Comparison of ENCODE assay signal across 8 cellular contexts in the genomic region with DNA sequence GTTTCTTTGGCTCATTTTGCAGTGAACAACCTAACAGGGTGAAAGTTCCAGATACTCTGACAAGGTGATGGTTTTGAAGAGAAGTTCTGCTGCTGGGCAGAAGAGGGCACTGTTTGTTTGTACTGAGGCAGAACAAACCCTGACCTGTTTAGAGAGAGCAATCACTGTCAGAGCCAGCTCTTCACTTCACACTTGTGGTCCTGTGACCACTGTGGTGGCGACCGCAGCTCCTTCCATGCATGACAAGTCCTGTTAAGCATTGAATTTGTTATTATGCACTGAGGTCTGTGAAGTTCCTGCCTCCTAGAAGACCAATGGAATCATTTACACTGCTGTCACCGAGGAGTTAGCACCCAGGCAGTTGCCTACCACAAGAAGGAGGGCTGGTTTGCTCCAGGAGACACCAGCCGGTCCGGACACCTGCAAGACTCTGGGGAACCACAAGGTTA.
DNase-seq lines count a peak whose midpoint lies in the region; ATAC-seq and TF ChIP-seq lines count a peak whose summit lies in the region.

No MANE protein-coding gene starts in this region.

- in situ Hi-C loops in IMR-90 (cut with MboI; ENCODE audit: low sequenced_read_pairs), result no loop called here

- no peak overlapping the region for H2BK15ac ChIP-seq in IMR-90 (ENCODE audit: low read depth, low read length)

- H4K5ac ChIP-seq in IMR-90 (ENCODE audit: low read depth, low read length), result no peak overlapping the region

- H3K4me3 Mint-ChIP-seq in type B pancreatic cell, result no peak overlapping the region

- no peaks in the 10 kb centered on the region for H3K36me3 Mint-ChIP-seq in type B pancreatic cell

- H4K8ac ChIP-seq in IMR-90 (ENCODE audit: low read depth in 2 of 2, low read length in 2 of 2), result no peak overlapping the region

- TF ChIP-seq RAD21 in IMR-90 (IDR thresholded peaks at IDR 0.05; ENCODE audit: low read length), result peak; percentile 79

- peak; percentile 99 for ATAC-seq in GM21619 (IDR thresholded peaks at IDR 0.05; ENCODE audit: unreplicated experiment)
- peak; percentile 95 for ATAC-seq in IMR-90 (ENCODE audit: low read depth)
- ATAC-seq in gastroesophageal sphincter, result peak; percentile 67

- H3K9me3 ChIP-seq in IMR-90 (ENCODE audit: control insufficient read depth, insufficient read depth, low read length), result no peaks in the 10 kb centered on the region
- H3K9me3 ChIP-seq in gastroesophageal sphincter, result no peaks in the 10 kb centered on the region

- H3K27ac Mint-ChIP-seq in type B pancreatic cell, result no peak overlapping the region

- H2AK9ac ChIP-seq in IMR-90 (replicated peaks; ENCODE audit: low read depth, low read length, poor library complexity), result no peak overlapping the region

- no peak overlapping the region for H2AK5ac ChIP-seq in IMR-90 (ENCODE audit: low read depth, low read length)

- H3K27me3 ChIP-seq in IMR-90 (ENCODE audit: control insufficient read depth, insufficient read depth, low read length), result no peaks in the 10 kb centered on the region
- H3K27me3 ChIP-seq in gastroesophageal sphincter, result no peaks in the 10 kb centered on the region

- TF ChIP-seq CTCF in IMR-90 (conservative IDR thresholded peaks at IDR 0.05; ENCODE audit: low read depth, low read length) (peak; percentile 78), gastroesophageal sphincter (IDR thresholded peaks at IDR 0.05) (peak; percentile 35 to 74 (median 56)), type B pancreatic cell (conservative IDR thresholded peaks at IDR 0.05) (peak; percentile 86)

- H4K20me1 ChIP-seq in IMR-90 (ENCODE audit: insufficient read depth, low read length), result no peaks in the 10 kb centered on the region

- peaks cover 2% of the 10 kb centered on the region for H3K4me1 ChIP-seq in IMR-90 (ENCODE audit: control insufficient read depth, insufficient read depth, low read length)
- H3K4me1 ChIP-seq in gastroesophageal sphincter, result peaks cover 0 to 2% (median 0%) of the 10 kb centered on the region in 3 donors

- peaks cover 5% of the 10 kb centered on the region for H3K4me1 Mint-ChIP-seq in type B pancreatic cell (ENCODE audit: unreplicated experiment)

- peak; percentile 85 for DNase-seq in EH (ENCODE audit: low read depth)
- peak; percentile 68 for DNase-seq in IMR-90
- DNase-seq in RPMI8226, result peak; percentile 27
- DNase-seq in activated effector memory CD4-positive, alpha-beta T cell treated with Interleukin-2 at 50 U/mL for 16 hours, result peak; percentile 33
- peak; percentile 64 for DNase-seq in pons (ENCODE audit: low spot score)
- no peak for DNase-seq in type B pancreatic cell (ENCODE audit: extremely low spot score, unreplicated experiment)

- H2AFZ ChIP-seq in IMR-90 (replicated peaks; ENCODE audit: low read length, poor library complexity), result peak overlapping the region; percentile 63

- H3K27me3 Mint-ChIP-seq in type B pancreatic cell, result peaks cover 5% of the 10 kb centered on the region

- no peak for TF ChIP-seq EP300 in gastroesophageal sphincter (IDR thresholded peaks at IDR 0.05)

- H3K56ac ChIP-seq in IMR-90 (ENCODE audit: extremely low read depth, insufficient read depth, low read length), result no peak overlapping the region

- CTCF ChIA-PET in IMR-90 (lab: Yijun Ruan, JAX), result interaction anchor here (0.6 to 1.2 kb wide), 9 partner anchors 8 to 600 kb away, joined by 3 to 7 read pairs (median 4); no protein-coding TSS in a partner anchor

- no TSS peak for BruUV-seq in IMR-90 (replicated peaks; lab: Mats Ljungman, UMichigan)

- H3K23ac ChIP-seq in IMR-90 (ENCODE audit: low read depth, low read length), result no peak overlapping the region

- H3K4me3 ChIP-seq in IMR-90 (ENCODE audit: insufficient read depth, low read depth, low read length) (no peak overlapping the region), gastroesophageal sphincter (no peak overlapping the region)

- no peak overlapping the region for H3K14ac ChIP-seq in IMR-90 (replicated peaks; ENCODE audit: low read depth, low read length)

- no peak overlapping the region for H2BK120ac ChIP-seq in IMR-90 (ENCODE audit: low read depth, low read length)

- H3K27ac ChIP-seq in IMR-90 (ENCODE audit: insufficient read depth, low read length), result no peak overlapping the region
- no peak overlapping the region for H3K27ac ChIP-seq in gastroesophageal sphincter

- no peak overlapping the region for H3K4ac ChIP-seq in IMR-90 (ENCODE audit: low read depth, low read length)

- POLR2A ChIA-PET in IMR-90 (lab: Charles Lee; ENCODE audit: unreplicated experiment), result no interaction called here

- H3K36me3 ChIP-seq in IMR-90 (ENCODE audit: control insufficient read depth, insufficient read depth, low read length) (no peaks in the 10 kb centered on the region), gastroesophageal sphincter (no peaks in the 10 kb centered on the region)

- TF ChIP-seq POLR2A in IMR-90 (IDR thresholded peaks at IDR 0.05; ENCODE audit: low read depth, low read length), result no peak
- no peak for TF ChIP-seq POLR2A in gastroesophageal sphincter (IDR thresholded peaks at IDR 0.05)

- H3K9me3 Mint-ChIP-seq in type B pancreatic cell, result no peaks in the 10 kb centered on the region

- intact Hi-C loops in IMR-90 (cut with micrococcal nuclease), result no loop called here

- no peaks in the 10 kb centered on the region for H3K9me1 ChIP-seq in IMR-90 (ENCODE audit: insufficient read depth, low read length)

- H2BK20ac ChIP-seq in IMR-90 (ENCODE audit: low read depth, low read length), result peak overlapping the region; percentile 45; the same call in 1 of the 2 replicates

- dilution Hi-C loops in IMR-90 (cut with HindIII; ENCODE audit: low sequenced_read_pairs, unreplicated experiment), result no loop called here

- H2BK5ac ChIP-seq in IMR-90 (ENCODE audit: low read depth, low read length, poor library complexity, severe bottlenecking), result no peak overlapping the region

- WGBS in IMR-90 (ENCODE audit: extremely low coverage in 2 of 2, insufficient read length in 1 of 2), 2 experiments, result 50% methylated on average over 3 of the region's 5 CpGs; no CpG with 5 or more reads in 1 of the 2 experiments
- WGBS in gastroesophageal sphincter (ENCODE audit: low coverage in 1 of 2), 2 donors, result 19 to 21% methylated on average over 2 to 4 of the region's 5 CpGs

- H4K91ac ChIP-seq in IMR-90 (ENCODE audit: insufficient read depth, low read depth, low read length), result no peak overlapping the region

- H3K18ac ChIP-seq in IMR-90 (ENCODE audit: low read depth, low read length), result no peak overlapping the region

- H3K9ac ChIP-seq in IMR-90 (ENCODE audit: low read depth, low read length), result no peak overlapping the region

- no peaks in the 10 kb centered on the region for H3K79me1 ChIP-seq in IMR-90 (ENCODE audit: low read depth in 1 of 2, low read length in 2 of 2)

- no peak overlapping the region for H3K4me2 ChIP-seq in IMR-90 (ENCODE audit: low read depth, low read length)

TF ChIP-seq in IMR-90, 13 proteins besides CTCF, POLR2A, EP300 and RAD21:
- TF ChIP-seq RCOR1 (IDR thresholded peaks at IDR 0.05; ENCODE audit: insufficient replicate concordance, low read length), result no peak
- TF ChIP-seq USF2 (IDR thresholded peaks at IDR 0.05; ENCODE audit: low read depth, low read length), result no peak
- TF ChIP-seq SMC3 (IDR thresholded peaks at IDR 0.05; ENCODE audit: low read depth, low read length), result peak; percentile 68
